ENCODE assay signal across 1 cellular context in genomic region chr5:141851195-141851874, GRCh38.
TF ChIP-seq lines count a peak whose summit lies in the region.

No MANE protein-coding gene starts in this region.

TF ChIP-seq in GM23338, 12 proteins besides CTCF, POLR2A, EP300 and RAD21 (continued from another document):
- TF ChIP-seq NANOG (IDR thresholded peaks at IDR 0.05; ENCODE audit: borderline replicate concordance) (no peak), ZNF114 (CRISPR knock-in tag; IDR thresholded peaks at IDR 0.05) (no peak), EZH2phosphoT487 (IDR thresholded peaks at IDR 0.05; ENCODE audit: unreplicated experiment) (no peak), REST (IDR thresholded peaks at IDR 0.05; ENCODE audit: unreplicated experiment) (no peak), POLR2AphosphoS5 (IDR thresholded peaks at IDR 0.05; ENCODE audit: low read depth) (no peak), EZH2 (IDR thresholded peaks at IDR 0.05; ENCODE audit: low read depth, unreplicated experiment) (no peak), ZNF331 (CRISPR knock-in tag; IDR thresholded peaks at IDR 0.05; ENCODE audit: low read depth) (no peak), STAT1 (IDR thresholded peaks at IDR 0.05; ENCODE audit: unreplicated experiment) (no peak)
